ENCODE assay signal across 13 cellular contexts in genomic region chr21:17708541-17709265, GRCh38.
A peak's percentile ranks its signal among the peaks of the same experiment; 100 is the strongest.
DNase-seq lines count a peak whose midpoint lies in the region; ATAC-seq and TF ChIP-seq lines count a peak whose summit lies in the region.
"Had no signal": no experiment of that assay in that cellular context is flagged by ENCODE, and none has a peak within 500 bp of the region (broad histone marks: within the 10 kb centered on the region; RNA-seq: fewer than 3 reads in every experiment).

No MANE protein-coding gene starts in this region.

- no peak overlapping the region for H3K4me3 ChIP-seq in MM.1S (ENCODE audit: low read length)
- H3K4me3 ChIP-seq: MG63 had no signal

- H4K20me1 ChIP-seq in MM.1S (ENCODE audit: insufficient read depth, low read length): no peaks in the 10 kb centered on the region

- H3K36me3 ChIP-seq in MM.1S (replicated peaks; ENCODE audit: insufficient read depth, low read length): no peaks in the 10 kb centered on the region
- H3K36me3 ChIP-seq: BE2C, MG63 had no signal

- no peaks in the 10 kb centered on the region for H3K27me3 ChIP-seq in MM.1S (replicated peaks; ENCODE audit: insufficient read depth, low read length)
- H3K27me3 ChIP-seq: BE2C, MG63 had no signal

- no peak overlapping the region for H3K27ac ChIP-seq in MM.1S (ENCODE audit: low read length)

- peak; percentile 65 for ATAC-seq in GM19452 (IDR thresholded peaks at IDR 0.05; ENCODE audit: unreplicated experiment)
- ATAC-seq in HG02938 (IDR thresholded peaks at IDR 0.05; ENCODE audit: unreplicated experiment): peak; percentile 57

- peaks cover 5% of the 10 kb centered on the region; the same call in 1 of the 2 replicates for H3F3A ChIP-seq in MM.1S (ENCODE audit: insufficient read depth, low read length)

- no peaks in the 10 kb centered on the region for H3K79me2 ChIP-seq in MM.1S (ENCODE audit: low read length)

- DNase-seq in EL: peak; percentile 8
- no peak for DNase-seq in MM.1S
- DNase-seq in D341Med (ENCODE audit: low spot score): no peak
- DNase-seq in LoVo (ENCODE audit: low spot score): no peak
- DNase-seq in A172 (ENCODE audit: low spot score): no peak
- DNase-seq in germinal center (ENCODE audit: low spot score): no peak
- DNase-seq: anterior cingulate cortex; BE2C; mesendoderm; MG63; stimulated activated naive CD4-positive, alpha-beta T cell treated with Interleukin-2 at 50 U/mL for 16 hours had no signal

- peaks cover 19% of the 10 kb centered on the region for H3K4me1 ChIP-seq in MM.1S (ENCODE audit: low read length)
- H3K4me1 ChIP-seq: BE2C had no signal

- no peak overlapping the region for H3K9ac ChIP-seq in MM.1S (ENCODE audit: low read length)

- TF ChIP-seq CTCF in MM.1S (IDR thresholded peaks at IDR 0.05; ENCODE audit: low read length): no peak

- no peaks in the 10 kb centered on the region for H3K9me2 ChIP-seq in MM.1S (replicated peaks; ENCODE audit: insufficient read depth, low read length)

- peak overlapping the region; percentile 60; the same call in 1 of the 2 replicates for H3K4me2 ChIP-seq in MM.1S (ENCODE audit: low read depth, low read length)

- H3K9me3 ChIP-seq in MM.1S (replicated peaks; ENCODE audit: insufficient read depth, low read length): no peaks in the 10 kb centered on the region
- H3K9me3 ChIP-seq: BE2C had no signal

- H2AFZ ChIP-seq in MM.1S (ENCODE audit: low read length): no peak overlapping the region
